In the genomic region with DNA sequence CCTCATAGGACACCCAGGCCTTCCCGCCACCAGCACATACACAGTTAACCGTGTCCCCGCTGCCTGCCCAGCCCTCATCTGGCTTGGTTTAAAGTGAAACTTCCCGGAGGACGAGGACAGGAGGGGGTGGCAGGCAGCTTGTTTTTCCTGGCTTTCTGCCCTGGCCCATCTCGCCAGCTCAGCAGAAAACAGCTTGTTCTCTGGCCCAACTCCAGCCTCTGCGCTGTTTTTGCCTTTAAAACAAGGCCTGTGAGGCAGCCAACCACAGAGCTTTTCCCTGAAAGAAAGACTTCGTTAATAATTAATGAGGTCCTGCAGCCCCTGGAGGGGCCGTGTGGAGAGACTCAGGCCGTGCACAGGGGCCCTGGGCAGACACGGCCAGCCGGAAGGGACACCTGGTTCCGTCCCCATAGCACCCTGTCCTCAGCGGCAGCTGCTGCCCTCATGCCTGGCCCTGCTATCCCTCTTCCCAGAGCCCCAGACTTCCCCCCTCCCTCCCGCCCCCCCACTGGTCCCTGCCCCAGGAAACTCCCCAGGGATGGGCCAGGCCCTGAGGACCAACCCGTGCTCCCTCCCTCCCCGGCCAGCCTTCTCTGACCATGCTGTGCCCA, we compare ENCODE assay signal across 9 cellular contexts.
DNase-seq lines count a peak whose midpoint lies in the region; ATAC-seq and TF ChIP-seq lines count a peak whose summit lies in the region.
"Had no signal": no experiment of that assay in that cellular context is flagged by ENCODE, and none has a peak within 500 bp of the region (broad histone marks: within the 10 kb centered on the region; RNA-seq: fewer than 3 reads in every experiment).

No MANE protein-coding gene starts in this region.

- H3K36me3 ChIP-seq in MG63 (peaks cover 29% of the 10 kb centered on the region), heart right ventricle (peaks cover 0 to 66% (median 21%) of the 10 kb centered on the region in 9 donors)

- H3K4me3 ChIP-seq in MG63 (no peak overlapping the region), heart right ventricle (peak overlapping the region in 5 of 10 donors; percentile 8 to 28 (median 12))

- H3K4me1 ChIP-seq in heart right ventricle, result peaks cover 42 to 90% (median 83%) of the 10 kb centered on the region in 9 donors

- peak; percentile 76 to 92 (median 88) for ATAC-seq in heart right ventricle
- ATAC-seq in HG03432 (IDR thresholded peaks at IDR 0.05; ENCODE audit: unreplicated experiment), result no peak

- TF ChIP-seq CTCF in heart right ventricle (IDR thresholded peaks at IDR 0.05), result no peak

- H3K27ac ChIP-seq in angular gyrus (ENCODE audit: low read depth, low read length) (peak overlapping the region; percentile 98), heart right ventricle (peak overlapping the region; percentile 65 to 90 (median 82))

- intact Hi-C loops in heart right ventricle (cut with DNase I), result loop anchor here in 8 of 10 donors (2.0 to 10.0 kb wide), 8 partner anchors 33 to 108 kb away; a partner anchor contains a TSS

- DNase-seq in ACHN (peak; percentile 94), MG63 (peak; percentile 92), heart right ventricle (peak; percentile 92 to 97), retina (peak; percentile 82), OCI-M2 (lab: John Stamatoyannopoulos, UW; ENCODE audit: unreplicated experiment) (no peak), NK-92 (lab: John Stamatoyannopoulos, UW; ENCODE audit: unreplicated experiment) (no peak)
- DNase-seq: DND-41 had no signal

- H3K27me3 ChIP-seq in MG63 (no peaks in the 10 kb centered on the region), heart right ventricle (no peaks in the 10 kb centered on the region)

- no peaks in the 10 kb centered on the region for H3K9me3 ChIP-seq in MG63
- no peaks in the 10 kb centered on the region for H3K9me3 ChIP-seq in heart right ventricle

- 3 to 5% methylated on average over 17 of the region's 17 CpGs for WGBS in heart right ventricle, 2 donors

- in situ Hi-C loops in ACHN (cut with HindIII; ENCODE audit: low pct_ligation_motif_present, low pct_unique_long_range_greater_than_20kb, low sequenced_read_pairs), result loop anchor here (25.0 kb wide), 1 partner anchor 248 kb away; no protein-coding TSS in a partner anchor

Comparison
In these comparisons a context has a peak if more than half of its experiments do, and no peak if none do; other contexts are left out.
1. DNase-seq: peak in ACHN (single experiment), MG63 (single experiment), heart right ventricle (2 of 2) and retina (single experiment); none in OCI-M2 (single experiment) and NK-92 (single experiment).